Comparison of ENCODE assay signal across 1 cellular context in the genomic region with DNA sequence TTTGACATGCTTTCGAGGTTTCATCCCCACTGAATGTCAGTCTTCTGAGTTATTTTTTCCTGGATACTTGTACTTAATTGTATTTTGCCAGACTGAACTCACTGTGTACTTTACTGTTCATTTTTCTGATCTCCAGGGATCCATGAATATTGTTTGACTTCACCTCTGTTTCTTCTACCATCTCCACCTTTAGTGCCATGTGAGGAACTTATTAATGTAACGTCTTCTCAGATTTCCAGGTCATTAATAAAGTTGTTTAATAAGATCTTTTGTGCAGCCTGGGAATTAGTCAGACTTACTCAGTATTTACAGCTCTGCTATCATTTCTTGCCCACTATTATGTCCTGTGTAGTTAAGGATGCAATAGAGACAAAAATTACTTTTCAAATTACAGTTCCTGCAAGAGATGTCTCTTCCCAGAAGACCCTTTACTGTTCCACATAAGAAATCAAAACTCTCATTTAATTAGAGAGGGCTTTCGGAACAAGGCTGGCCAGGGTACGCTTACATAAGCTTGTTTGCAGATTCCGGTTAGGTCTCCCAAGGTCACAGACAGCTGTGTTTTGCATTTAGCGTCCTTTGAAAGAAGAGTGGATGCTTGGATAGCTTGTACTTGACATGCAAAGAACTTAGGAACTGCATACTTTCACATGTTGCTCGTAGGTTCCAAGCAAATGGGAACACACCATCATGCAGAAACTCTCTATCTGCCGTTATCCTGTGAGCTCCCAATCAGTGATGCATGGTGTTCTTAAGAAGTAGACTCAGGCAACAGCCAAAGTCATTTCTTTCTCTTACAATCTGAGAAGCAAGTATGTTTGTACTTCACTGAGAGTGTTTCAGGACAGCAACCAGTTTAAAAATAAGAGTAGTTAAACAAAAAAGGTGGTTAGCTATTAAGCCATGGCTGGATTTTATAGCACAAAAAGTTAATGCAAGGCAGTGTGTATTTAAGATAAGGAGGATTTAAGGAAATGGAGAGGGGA.
TF ChIP-seq lines count a peak whose summit lies in the region.

No MANE protein-coding gene starts in this region.

TF ChIP-seq in IMR-90, 13 proteins besides CTCF, POLR2A, EP300 and RAD21 (continued from another document):
- TF ChIP-seq SMC3 (IDR thresholded peaks at IDR 0.05; ENCODE audit: low read depth, low read length) (no peak), ELK1 (IDR thresholded peaks at IDR 0.05; ENCODE audit: borderline replicate concordance, low read depth, low read length) (no peak), BHLHE40 (IDR thresholded peaks at IDR 0.05; ENCODE audit: low read depth, low read length) (no peak), USF2 (IDR thresholded peaks at IDR 0.05; ENCODE audit: low read depth, low read length) (no peak), NFE2L2 (IDR thresholded peaks at IDR 0.05; ENCODE audit: low read depth, low read length) (no peak), FOS (IDR thresholded peaks at IDR 0.05; ENCODE audit: low read depth, low read length) (no peak), RCOR1 (IDR thresholded peaks at IDR 0.05; ENCODE audit: insufficient replicate concordance, low read length) (no peak), CEBPB (IDR thresholded peaks at IDR 0.05; ENCODE audit: low read depth, low read length) (no peak), RFX5 (IDR thresholded peaks at IDR 0.05; ENCODE audit: low read depth, low read length) (no peak), CHD1 (IDR thresholded peaks at IDR 0.05; ENCODE audit: low read depth, low read length) (no peak)
